ENCODE assay signal across 29 cellular contexts in genomic region chr6:62923728-62924127, GRCh38.
"Had no signal": no experiment of that assay in that cellular context is flagged by ENCODE, and none has a peak within 500 bp of the region (broad histone marks: within the 10 kb centered on the region; RNA-seq: fewer than 3 reads in every experiment).

No MANE protein-coding gene starts in this region.

- H3K4me3 ChIP-seq: ovary, psoas muscle, skin epidermis, smooth muscle cell, spleen, suprapubic skin, testis, tibial artery, transverse colon, upper lobe of right lung, uterus had no signal

- H3K9me3 ChIP-seq: neutrophil, ovary, psoas muscle, suprapubic skin, testis, tibial artery, transverse colon, upper lobe of right lung, uterus had no signal

- DNase-seq: naive thymus-derived CD4-positive, alpha-beta T cell; natural killer cell; nucleus accumbens; ovary; posterior cingulate gyrus; psoas muscle; right cardiac atrium; spleen; stimulated activated CD4-positive, alpha-beta T cell treated with anti-CD3 and anti-CD28 coated beads, Interleukin-12 subunit alpha, Interleukin-12 subunit beta, amount 100 ng/mL, for 4 hours; stimulated activated CD4-positive, alpha-beta T cell treated with anti-CD3 and anti-CD28 coated beads, Interleukin-1b, Interleukin-23, amount 100 ng/mL, for 48 hours; stimulated activated CD4-positive, alpha-beta T cell treated with anti-CD3 and anti-CD28 coated beads, Interleukin-4, amount 100 ng/mL, for 1 hour; stimulated activated CD4-positive, alpha-beta T cell treated with anti-CD3 and anti-CD28 coated beads, Interleukin-4, amount 100 ng/mL, for 4 hours; stimulated activated CD8-positive, alpha-beta memory T cell treated with anti-CD3 and anti-CD28 coated beads, Interleukin-4, amount 100 ng/mL, for 48 hours; stimulated activated naive CD4-positive, alpha-beta T cell; stimulated activated naive CD8-positive, alpha-beta T cell treated with anti-CD3 and anti-CD28 coated beads, Interleukin-15, amount 100 ng/mL, for 72 hours; stimulated activated naive CD8-positive, alpha-beta T cell treated with anti-CD3 and anti-CD28 coated beads, Interleukin-15, Interleukin-2, amounts not matched to agents 100 U/mL and 50 U/mL, for 24 hours; substantia nigra; testis; tibial artery; transverse colon; upper lobe of right lung; uterus had no signal

- H3K9ac ChIP-seq: parathyroid adenoma had no signal

- H2AFZ ChIP-seq: parathyroid adenoma had no signal

- H3K79me2 ChIP-seq: parathyroid adenoma had no signal

- ATAC-seq: naive thymus-derived CD4-positive, alpha-beta T cell; natural killer cell; psoas muscle; right cardiac atrium; sciatic nerve; stimulated activated memory B cell treated with anti-CD40 and anti-IgM and Interleukin-4, amounts not matched to agents 10 μg/mL and 1 μg/mL and 100 μg/mL, for 72 hours; stimulated activated naive CD8-positive, alpha-beta T cell treated with anti-CD3 and anti-CD28 coated beads, Interleukin-15, amount 100 ng/mL, for 72 hours; stimulated activated naive CD8-positive, alpha-beta T cell treated with anti-CD3 and anti-CD28 coated beads, Interleukin-15, Interleukin-2, amounts not matched to agents 100 U/mL and 50 U/mL, for 24 hours; upper lobe of right lung had no signal

- H3K27ac ChIP-seq: neutrophil, ovary, parathyroid adenoma, psoas muscle, skin epidermis, spleen, suprapubic skin, testis, tibial artery, transverse colon, upper lobe of right lung, uterus had no signal

- H3K4me2 ChIP-seq: smooth muscle cell had no signal

- H3K27me3 ChIP-seq: neutrophil, ovary, spleen, suprapubic skin, testis, tibial artery, transverse colon, upper lobe of right lung, uterus had no signal

- H3K36me3 ChIP-seq: neutrophil, ovary, spleen, suprapubic skin, tibial artery, transverse colon, upper lobe of right lung, uterus had no signal

- H3K4me1 ChIP-seq: parathyroid adenoma, psoas muscle, spleen, suprapubic skin, testis, tibial artery, transverse colon, upper lobe of right lung, uterus had no signal
